ENCODE assay signal across 17 cellular contexts in the genomic region with DNA sequence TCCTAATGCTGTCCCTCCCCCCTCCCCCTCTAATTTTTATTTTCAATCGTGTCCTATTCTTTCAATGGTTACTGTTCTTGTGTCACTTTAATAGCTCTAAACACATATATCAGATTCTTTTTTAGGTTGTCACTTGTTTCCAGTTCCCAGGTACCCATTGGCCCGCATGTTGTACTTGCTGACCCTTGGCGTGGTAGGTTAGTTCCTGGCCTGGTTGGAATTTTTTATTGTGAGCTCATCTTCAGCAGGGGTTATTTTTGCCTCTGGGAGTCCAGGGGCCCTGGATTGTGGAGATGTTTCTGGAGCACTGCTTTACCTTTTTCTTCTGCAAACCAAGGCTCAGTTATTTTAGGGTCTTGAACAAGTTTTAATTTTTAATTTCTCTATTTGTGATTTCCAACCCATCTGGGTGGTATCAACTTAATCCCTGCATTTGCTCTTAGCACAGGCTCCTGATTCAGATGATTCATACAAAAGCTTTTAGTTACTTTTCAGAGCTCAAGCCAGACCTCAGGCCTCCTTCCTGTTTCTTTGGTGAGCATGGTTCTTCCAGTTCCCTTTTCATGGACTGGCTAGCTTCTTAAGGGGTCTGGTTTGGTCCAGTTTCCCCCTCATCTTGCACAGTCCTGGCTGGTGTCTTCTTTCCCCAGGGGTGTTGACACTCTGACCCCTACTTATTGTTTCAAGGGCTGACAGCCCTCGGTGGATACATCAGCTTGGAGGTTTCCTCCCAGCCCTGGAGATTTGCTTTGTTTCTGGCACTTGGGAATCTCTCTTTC.
DNase-seq lines count a peak whose midpoint lies in the region; FAIRE-seq and TF ChIP-seq lines count a peak whose summit lies in the region.
"Had no signal": no experiment of that assay in that cellular context is flagged by ENCODE, and none has a peak within 500 bp of the region (broad histone marks: within the 10 kb centered on the region; RNA-seq: fewer than 3 reads in every experiment).

No MANE protein-coding gene starts in this region.

- H3K4me3 ChIP-seq in ectodermal cell (ENCODE audit: insufficient read depth, low read depth, low read length), result no peak overlapping the region
- no peak overlapping the region for H3K4me3 ChIP-seq in neural progenitor cell
- H3K4me3 ChIP-seq: ovary, testis had no signal

- H3K27ac ChIP-seq in ectodermal cell (ENCODE audit: insufficient read depth, low read depth, low read length, poor library complexity, severe bottlenecking) (peak overlapping the region; percentile 97), neural progenitor cell (peak overlapping the region; percentile 98)
- H3K27ac ChIP-seq: ovary, testis had no signal

- peak; percentile 94 for FAIRE-seq in H54 (lab: Jason Lieb, UNC)

- H3K27me3 ChIP-seq in ectodermal cell (ENCODE audit: control insufficient read depth, insufficient read depth, low read length, poor library complexity, severe bottlenecking) (no peaks in the 10 kb centered on the region), neural progenitor cell (no peaks in the 10 kb centered on the region)
- H3K27me3 ChIP-seq: ovary, testis had no signal

- TF ChIP-seq CTCF in neural progenitor cell (IDR thresholded peaks at IDR 0.05), result no peak

- peaks cover 58% of the 10 kb centered on the region for H3K4me1 ChIP-seq in ectodermal cell (ENCODE audit: control insufficient read depth, insufficient read depth, low read length)
- H3K4me1 ChIP-seq in neural progenitor cell, result peaks cover 73% of the 10 kb centered on the region
- H3K4me1 ChIP-seq: testis had no signal

- no peaks in the 10 kb centered on the region for H4K20me1 ChIP-seq in neural progenitor cell (ENCODE audit: low read depth)

- H3K4me1 Mint-ChIP-seq in neural progenitor cell, result peaks cover 72% of the 10 kb centered on the region
- H3K4me1 Mint-ChIP-seq: activated CD4-positive, alpha-beta T cell treated with anti-CD3 and anti-CD28 coated beads for 36 hours; activated naive CD8-positive, alpha-beta T cell treated with anti-CD3 and anti-CD28 coated beads for 36 hours had no signal

- WGBS in ectodermal cell, 2 experiments, result 60 to 63% methylated on average over 3 to 4 of the region's 4 CpGs

- peak overlapping the region; percentile 60 for H3K4me3 Mint-ChIP-seq in neural progenitor cell
- H3K4me3 Mint-ChIP-seq: activated CD4-positive, alpha-beta T cell treated with anti-CD3 and anti-CD28 coated beads for 36 hours; activated naive CD8-positive, alpha-beta T cell treated with anti-CD3 and anti-CD28 coated beads for 36 hours had no signal

- peak overlapping the region; percentile 69 for H3K4me2 ChIP-seq in neural progenitor cell

- H3K27me3 Mint-ChIP-seq in neural progenitor cell (ENCODE audit: insufficient read depth, low read depth), result peaks cover 3% of the 10 kb centered on the region
- H3K27me3 Mint-ChIP-seq: activated CD4-positive, alpha-beta T cell treated with anti-CD3 and anti-CD28 coated beads for 36 hours; activated naive CD8-positive, alpha-beta T cell treated with anti-CD3 and anti-CD28 coated beads for 36 hours had no signal

- H3K9me3 ChIP-seq in ectodermal cell (ENCODE audit: control insufficient read depth, low read length) (no peaks in the 10 kb centered on the region), neural progenitor cell (ENCODE audit: low read depth) (no peaks in the 10 kb centered on the region)
- H3K9me3 ChIP-seq: ovary, testis had no signal

- no peak for TF ChIP-seq POLR2A in H54 (IDR thresholded peaks at IDR 0.05; ENCODE audit: low read depth, low read length)

- no peaks in the 10 kb centered on the region for H3K9me3 Mint-ChIP-seq in neural progenitor cell
- H3K9me3 Mint-ChIP-seq: activated naive CD8-positive, alpha-beta T cell treated with anti-CD3 and anti-CD28 coated beads for 36 hours had no signal

- no peak overlapping the region for H2AFZ ChIP-seq in neural progenitor cell (replicated peaks)

- H3K9ac ChIP-seq in neural progenitor cell, result no peak overlapping the region

- H3K36me3 Mint-ChIP-seq in neural progenitor cell, result no peaks in the 10 kb centered on the region
- H3K36me3 Mint-ChIP-seq: activated naive CD8-positive, alpha-beta T cell treated with anti-CD3 and anti-CD28 coated beads for 36 hours had no signal

- no peaks in the 10 kb centered on the region for H3K79me2 ChIP-seq in neural progenitor cell (ENCODE audit: low read depth)

- H3K27ac Mint-ChIP-seq in neural progenitor cell, result peak overlapping the region; percentile 99
- H3K27ac Mint-ChIP-seq: activated CD4-positive, alpha-beta T cell treated with anti-CD3 and anti-CD28 coated beads for 36 hours; activated naive CD8-positive, alpha-beta T cell treated with anti-CD3 and anti-CD28 coated beads for 36 hours had no signal

- H3F3A ChIP-seq in neural progenitor cell (ENCODE audit: low read depth), result peaks cover 78% of the 10 kb centered on the region

- DNase-seq in H54 (ENCODE audit: insufficient read length, low spot score) (peak; percentile 44), NOMO-1 treated with dmso at 0.1 percent for 144 hours (lab: John Stamatoyannopoulos, UW; ENCODE audit: unreplicated experiment) (peak; percentile 39), neural progenitor cell (ENCODE audit: low spot score) (peak; percentile 91), hippocampal formation (lab: John Stamatoyannopoulos, UW) (no peak), NCI-H146 (lab: John Stamatoyannopoulos, UW) (no peak), SW 1271 (lab: John Stamatoyannopoulos, UW) (no peak), SW480 (ENCODE audit: low spot score) (no peak)
- DNase-seq: activated CD4-positive, alpha-beta T cell treated with anti-CD3 and anti-CD28 coated beads for 36 hours; activated naive CD8-positive, alpha-beta T cell treated with anti-CD3 and anti-CD28 coated beads for 36 hours; DMS 273 treated with DMSO at 0.1 percent for 48 hours; HCEC 1CT; mammary epithelial cell; MM.1S; ovary; stimulated activated CD4-positive, alpha-beta T cell treated with anti-CD3 and anti-CD28 coated beads, Interleukin-15, amount 100 ng/mL, for 24 hours; testis had no signal

- H3K36me3 ChIP-seq in ectodermal cell (ENCODE audit: control insufficient read depth, insufficient read depth, low read length), result no peaks in the 10 kb centered on the region
- H3K36me3 ChIP-seq in neural progenitor cell, result no peaks in the 10 kb centered on the region
- H3K36me3 ChIP-seq: ovary had no signal

Comparison
In these comparisons a context has a peak if more than half of its experiments do, and no peak if none do; other contexts are left out.
1. DNase-seq: peak in H54 (single experiment), NOMO-1 treated with dmso at 0.1 percent for 144 hours (single experiment) and neural progenitor cell (single experiment); none in hippocampal formation (0 of 2), NCI-H146 (single experiment), SW 1271 (0 of 2) and SW480 (single experiment).